Comparison of ENCODE assay signal across 8 cellular contexts in genomic region chr2:218883491-218884490, GRCh38. TPM values are rescaled to one million over a fixed set of nuclear protein-coding genes. Genes with fewer than 3 reads are reported as not detected.
DNase-seq lines count a peak whose midpoint lies in the region; ATAC-seq, FAIRE-seq and TF ChIP-seq lines count a peak whose summit lies in the region.

No MANE protein-coding gene starts in this region.

- H3K4me3 ChIP-seq in kidney (ENCODE audit: low read length in 2 of 2), result no peak overlapping the region
- H3K4me3 ChIP-seq in upper lobe of right lung, result peak overlapping the region; percentile 27

- H3K9ac ChIP-seq in kidney (ENCODE audit: low read length in 2 of 2), result peak overlapping the region in 1 of 2 donors; percentile 19

- no peaks in the 10 kb centered on the region for H3K36me3 Mint-ChIP-seq in activated naive CD8-positive, alpha-beta T cell
- H3K36me3 Mint-ChIP-seq in activated naive CD8-positive, alpha-beta T cell treated with anti-CD3 and anti-CD28 coated beads, Interleukin-2, amount 50 U/mL, for 24 hours (ENCODE audit: low read depth), result peaks cover 2% of the 10 kb centered on the region

- peaks cover 50% of the 10 kb centered on the region for H3K4me1 Mint-ChIP-seq in activated naive CD8-positive, alpha-beta T cell (ENCODE audit: low read depth)
- H3K4me1 Mint-ChIP-seq in activated naive CD8-positive, alpha-beta T cell treated with anti-CD3 and anti-CD28 coated beads, Interleukin-2, amount 50 U/mL, for 24 hours, result peaks cover 42% of the 10 kb centered on the region

- H3K4me1 ChIP-seq in kidney (ENCODE audit: control insufficient read depth in 1 of 2, insufficient read depth in 1 of 2, low read depth in 1 of 2, low read length in 2 of 2) (peaks cover 0 to 12% of the 10 kb centered on the region in 2 donors), upper lobe of right lung (peaks cover 9% of the 10 kb centered on the region)

- H3K4me3 Mint-ChIP-seq in activated naive CD8-positive, alpha-beta T cell, result peak overlapping the region; percentile 74
- H3K4me3 Mint-ChIP-seq in activated naive CD8-positive, alpha-beta T cell treated with anti-CD3 and anti-CD28 coated beads, Interleukin-2, amount 50 U/mL, for 24 hours, result no peak overlapping the region

- peaks cover 2% of the 10 kb centered on the region for H3K27me3 Mint-ChIP-seq in activated naive CD8-positive, alpha-beta T cell
- peaks cover 26% of the 10 kb centered on the region for H3K27me3 Mint-ChIP-seq in activated naive CD8-positive, alpha-beta T cell treated with anti-CD3 and anti-CD28 coated beads, Interleukin-2, amount 50 U/mL, for 24 hours

- no peak overlapping the region for H3K27ac Mint-ChIP-seq in activated naive CD8-positive, alpha-beta T cell
- no peak overlapping the region for H3K27ac Mint-ChIP-seq in activated naive CD8-positive, alpha-beta T cell treated with anti-CD3 and anti-CD28 coated beads, Interleukin-2, amount 50 U/mL, for 24 hours

- FAIRE-seq in kidney (lab: Jason Lieb, UNC), result no peak

- H3K36me3 ChIP-seq in kidney (ENCODE audit: control insufficient read depth in 1 of 2, insufficient read depth in 2 of 2, low read length in 2 of 2) (no peaks in the 10 kb centered on the region), upper lobe of right lung (no peaks in the 10 kb centered on the region)

- no peak overlapping the region for H3K27ac ChIP-seq in kidney (ENCODE audit: low read depth in 2 of 2, low read length in 2 of 2)
- H3K27ac ChIP-seq in upper lobe of right lung, result no peak overlapping the region

- intact Hi-C loops in kidney (cut with DNase I), result no loop called here
- intact Hi-C loops in upper lobe of right lung (cut with DNase I), result no loop called here

- H3K27me3 ChIP-seq in upper lobe of right lung, result peaks cover 41% of the 10 kb centered on the region

- H3K9me3 ChIP-seq in kidney (ENCODE audit: control insufficient read depth in 1 of 2, low read length in 2 of 2) (no peaks in the 10 kb centered on the region), upper lobe of right lung (no peaks in the 10 kb centered on the region)

- no peaks in the 10 kb centered on the region for H3K9me3 Mint-ChIP-seq in activated naive CD8-positive, alpha-beta T cell (ENCODE audit: low read depth)
- no peaks in the 10 kb centered on the region for H3K9me3 Mint-ChIP-seq in activated naive CD8-positive, alpha-beta T cell treated with anti-CD3 and anti-CD28 coated beads, Interleukin-2, amount 50 U/mL, for 24 hours

- DNase-seq in activated naive CD8-positive, alpha-beta T cell treated with anti-CD3 and anti-CD28 coated beads, Interleukin-2, amount 50 U/mL, for 24 hours, result no peak
- peak; percentile 47 for DNase-seq in activated naive CD4-positive, alpha-beta T cell treated with anti-CD3 and anti-CD28 coated beads, Interleukin-2, amount 50 U/mL, for 16 hours
- DNase-seq in kidney (peak; percentile 84), upper lobe of right lung (peak; percentile 70), kidney tubule cell (ENCODE audit: low spot score) (no peak)

- ATAC-seq in activated naive CD8-positive, alpha-beta T cell treated with anti-CD3 and anti-CD28 coated beads, Interleukin-2, amount 50 U/mL, for 24 hours, result no peak
- ATAC-seq in upper lobe of right lung, result peak; percentile 55
- no peak for ATAC-seq in GM18520 (IDR thresholded peaks at IDR 0.05; ENCODE audit: unreplicated experiment)
- ATAC-seq in GM19328 (IDR thresholded peaks at IDR 0.05; ENCODE audit: unreplicated experiment), result no peak

- TF ChIP-seq CTCF in kidney (IDR thresholded peaks at IDR 0.05; ENCODE audit: borderline replicate concordance, extremely low read depth, insufficient read depth), result no peak
- TF ChIP-seq CTCF in upper lobe of right lung (IDR thresholded peaks at IDR 0.05), result no peak

RNA-seq across cellular contexts. Expression of gene WNT10A, which starts 3.1 kb away (rescaled TPM):
- total RNA-seq in kidney (10.2 TPM), upper lobe of right lung (0.90 TPM)
- polyA plus RNA-seq in kidney (ENCODE audit: insufficient read depth, low read depth, low replicate concordance), result 1.1 TPM

RNA-seq across cellular contexts. Expression of gene WNT6, which starts 24.2 kb away (rescaled TPM):
- 0.57 TPM for total RNA-seq in kidney
- polyA plus RNA-seq in kidney (ENCODE audit: insufficient read depth, low read depth, low replicate concordance), result 0.75 TPM
- not detected for total RNA-seq in upper lobe of right lung

RNA-seq across cellular contexts. Expression of gene PRKAG3, which starts 52.2 kb away (rescaled TPM):
- total RNA-seq in kidney (not detected), upper lobe of right lung (not detected)
- not detected for polyA plus RNA-seq in kidney (ENCODE audit: insufficient read depth, low read depth, low replicate concordance)

Comparison
In these comparisons a context has a peak if more than half of its experiments do, and no peak if none do; other contexts are left out.
1. DNase-seq: peak in activated naive CD4-positive, alpha-beta T cell treated with anti-CD3 and anti-CD28 coated beads, Interleukin-2, amount 50 U/mL, for 16 hours (single experiment), kidney (single experiment) and upper lobe of right lung (single experiment); none in activated naive CD8-positive, alpha-beta T cell treated with anti-CD3 and anti-CD28 coated beads, Interleukin-2, amount 50 U/mL, for 24 hours (single experiment) and kidney tubule cell (single experiment).